Comparison of ENCODE assay signal across 10 cellular contexts in genomic region chrX:584572-584971, GRCh38. TPM values are rescaled to one million over a fixed set of nuclear protein-coding genes. Genes with fewer than 3 reads are reported as not detected.
"Had no signal": no experiment of that assay in that cellular context is flagged by ENCODE, and none has a peak within 500 bp of the region (broad histone marks: within the 10 kb centered on the region; RNA-seq: fewer than 3 reads in every experiment).

No MANE protein-coding gene starts in this region.

- H3K27ac Mint-ChIP-seq: H9 had no signal

- FAIRE-seq: H54, HTR-8/SVneo had no signal

- H3K27ac ChIP-seq: GM23248, KMS-11 had no signal

- H3K4me2 ChIP-seq: KMS-11 had no signal

- H2AFZ ChIP-seq: GM23248 had no signal

- H3K9me3 Mint-ChIP-seq: H9 had no signal

- H3K4me3 ChIP-seq: GM23248 had no signal

- H3K9ac ChIP-seq: GM23248, KMS-11 had no signal

- DNase-seq: GM23248, H9, HCEC 1CT, IMR-90, Karpas-422, KBM-7 had no signal

RNA-seq across cellular contexts. Expression of gene SHOX, which starts 46.0 kb away (rescaled TPM):
- total RNA-seq: GM23248, HT-29, IMR-90 had no signal
- polyA plus RNA-seq: GM23248, IMR-90 had no signal
